In genomic region chr12:13097526-13097925, GRCh38 we compare ENCODE assay signal across 8 cellular contexts. TPM values are rescaled to one million over a fixed set of nuclear protein-coding genes. Genes with fewer than 3 reads are reported as not detected.
A peak's percentile ranks its signal among the peaks of the same experiment; 100 is the strongest.
DNase-seq lines count a peak whose midpoint lies in the region; ATAC-seq and TF ChIP-seq lines count a peak whose summit lies in the region.

No MANE protein-coding gene starts in this region.

- ATAC-seq in T-cell (replicated peaks in 1 of 4) = no peak
- ATAC-seq in left ventricle myocardium superior = no peak
- no peak for ATAC-seq in stimulated activated naive B cell treated with anti-CD40 and anti-IgM and Interleukin-4, amounts not matched to agents 10 μg/mL and 1 μg/mL and 100 μg/mL, for 72 hours (replicated peaks)
- no peak for ATAC-seq in GM18498 (IDR thresholded peaks at IDR 0.05; ENCODE audit: unreplicated experiment)

- H3K4me1 Mint-ChIP-seq in T-cell = peaks cover 40 to 46% (median 41%) of the 10 kb centered on the region in 3 donors
- peaks cover 61 to 84% of the 10 kb centered on the region in 2 donors for H3K4me1 Mint-ChIP-seq in stimulated activated naive B cell treated with anti-CD40 and anti-IgM and Interleukin-4, amounts not matched to agents 10 μg/mL and 1 μg/mL and 100 μg/mL, for 72 hours

- no peaks in the 10 kb centered on the region for H3K27me3 Mint-ChIP-seq in T-cell
- H3K27me3 Mint-ChIP-seq in stimulated activated naive B cell treated with anti-CD40 and anti-IgM and Interleukin-4, amounts not matched to agents 10 μg/mL and 1 μg/mL and 100 μg/mL, for 72 hours = no peaks in the 10 kb centered on the region

- POLR2A ChIA-PET in T-cell (lab: Charles Lee) = no interaction called here

- intact Hi-C loops in left ventricle myocardium superior (cut with micrococcal nuclease) = loop anchor here (5.0 to 10.0 kb wide), 2 partner anchors 115 to 183 kb away; no protein-coding TSS in a partner anchor

- H3K9me3 Mint-ChIP-seq in T-cell = no peaks in the 10 kb centered on the region
- H3K9me3 Mint-ChIP-seq in stimulated activated naive B cell treated with anti-CD40 and anti-IgM and Interleukin-4, amounts not matched to agents 10 μg/mL and 1 μg/mL and 100 μg/mL, for 72 hours = no peaks in the 10 kb centered on the region

- no peaks in the 10 kb centered on the region for H3K36me3 Mint-ChIP-seq in T-cell
- peaks cover 0 to 3% of the 10 kb centered on the region in 2 donors for H3K36me3 Mint-ChIP-seq in stimulated activated naive B cell treated with anti-CD40 and anti-IgM and Interleukin-4, amounts not matched to agents 10 μg/mL and 1 μg/mL and 100 μg/mL, for 72 hours

- DNase-seq in HFF-Myc (ENCODE audit: extremely low read depth, low read depth) (no peak), T-cell (no peak), left ventricle myocardium superior (peak; percentile 49), activated gamma-delta T cell treated with Interleukin-2 at 50 U/mL for 16 hours (no peak), iPS-NIHi11 (ENCODE audit: low spot score) (no peak), NCI-H69 (lab: John Stamatoyannopoulos, UW) (no peak)
- DNase-seq in stimulated activated naive B cell treated with anti-CD40 and anti-IgM and Interleukin-4, amounts not matched to agents 10 μg/mL and 1 μg/mL and 100 μg/mL, for 72 hours = no peak

- peak overlapping the region; percentile 10 to 44 (median 23) for H3K4me3 Mint-ChIP-seq in T-cell
- H3K4me3 Mint-ChIP-seq in stimulated activated naive B cell treated with anti-CD40 and anti-IgM and Interleukin-4, amounts not matched to agents 10 μg/mL and 1 μg/mL and 100 μg/mL, for 72 hours = peak overlapping the region; percentile 72 to 75

- H3K27ac Mint-ChIP-seq in T-cell = peak overlapping the region in 1 of 2 donors; percentile 82
- H3K27ac Mint-ChIP-seq in stimulated activated naive B cell treated with anti-CD40 and anti-IgM and Interleukin-4, amounts not matched to agents 10 μg/mL and 1 μg/mL and 100 μg/mL, for 72 hours = peak overlapping the region; percentile 83

- CTCF ChIA-PET in T-cell (lab: Charles Lee) = interaction anchor here (0.6 to 6.0 kb wide), 5 partner anchors 114 to 1166 kb away, joined by 3 to 52 read pairs (median 4); no protein-coding TSS in a partner anchor

- no peak for TF ChIP-seq CTCF in HFF-Myc (IDR thresholded peaks at IDR 0.05; ENCODE audit: low read depth, low read length, missing control alignments)

- peak overlapping the region; percentile 10; the same call in 1 of the 2 replicates for H3K4me3 ChIP-seq in HFF-Myc (replicated peaks; ENCODE audit: low read depth, low read length)

RNA-seq across cellular contexts. Expression of gene GSG1, which starts 5.9 kb away (rescaled TPM):
- total RNA-seq in T-cell (not detected), left ventricle myocardium superior (not detected)

RNA-seq across cellular contexts. Expression of gene FAM234B, which starts 53.3 kb away (rescaled TPM):
- total RNA-seq in T-cell = 1 to 10 TPM; 4.3 to 5.8 (median 4.6) TPM
- total RNA-seq in left ventricle myocardium superior = 1.8 TPM
